Comparison of ENCODE assay signal across 8 cellular contexts in genomic region chr6:33207569-33208088, GRCh38. TPM values are rescaled to one million over a fixed set of nuclear protein-coding genes. Genes with fewer than 3 reads are reported as not detected.
DNase-seq lines count a peak whose midpoint lies in the region; ATAC-seq lines count a peak whose summit lies in the region.

No MANE protein-coding gene starts in this region.

- no peaks in the 10 kb centered on the region for H3K9me3 ChIP-seq in skeletal muscle tissue (ENCODE audit: control insufficient read depth in 3 of 3, low read length in 3 of 3)

- H3K4me3 ChIP-seq in iPS-11a (ENCODE audit: low read depth, low read length) (peak overlapping the region; percentile 81), skeletal muscle tissue (ENCODE audit: low read length in 3 of 3) (peak overlapping the region; percentile 82 to 88 (median 88))

- H3K27ac ChIP-seq in skeletal muscle tissue (ENCODE audit: low read depth, low read length), result peak overlapping the region; percentile 95

- ATAC-seq in HG03280 (IDR thresholded peaks at IDR 0.05; ENCODE audit: unreplicated experiment), result no peak

- H3K9ac ChIP-seq in skeletal muscle tissue (ENCODE audit: low read depth in 1 of 3, low read length in 3 of 3), result peak overlapping the region; percentile 96 to 100 (median 98)

- H3K4me1 ChIP-seq in skeletal muscle tissue (ENCODE audit: control insufficient read depth in 3 of 3, insufficient read depth in 3 of 3, low read length in 3 of 3), result peaks cover 20 to 43% (median 27%) of the 10 kb centered on the region in 3 donors

- DNase-seq in DMS53 (lab: John Stamatoyannopoulos, UW), result peak; percentile 73
- DNase-seq in LHCN-M2 (ENCODE audit: low read depth), result peak; percentile 45
- DNase-seq in astrocyte of the hippocampus (ENCODE audit: low read depth, low spot score), result peak; percentile 80
- no peak for DNase-seq in iPS-NIHi7 (ENCODE audit: extremely low spot score)
- no peak for DNase-seq in stimulated activated CD4-positive, alpha-beta T cell treated with anti-CD3 and anti-CD28 coated beads, Interleukin-4, amount 100 ng/mL, for 24 hours

- H3K36me3 ChIP-seq in skeletal muscle tissue (ENCODE audit: control insufficient read depth in 3 of 3, insufficient read depth in 3 of 3, low read length in 3 of 3), result peaks cover 30 to 38% (median 34%) of the 10 kb centered on the region in 3 donors

- H3K27me3 ChIP-seq in skeletal muscle tissue (ENCODE audit: control insufficient read depth in 3 of 3, insufficient read depth in 3 of 3, low read length in 3 of 3), result no peaks in the 10 kb centered on the region

RNA-seq across cellular contexts. Expression of gene RING1, which starts 0.7 kb away (rescaled TPM):
- total RNA-seq in LHCN-M2 (2014; rRNA removed), result 17.4 and 22.2 TPM in 2 replicates
- 58.5 TPM for polyA plus RNA-seq in LHCN-M2 (2012)
- 20.4 TPM for total RNA-seq in skeletal muscle tissue

RNA-seq across cellular contexts. Expression of gene HSD17B8, which starts 3.2 kb away (rescaled TPM):
- total RNA-seq in LHCN-M2 (2014; rRNA removed), result 7.9 and 9.1 TPM in 2 replicates
- polyA plus RNA-seq in LHCN-M2 (2012), result 6.5 TPM
- total RNA-seq in skeletal muscle tissue, result 15.7 TPM

RNA-seq across cellular contexts. Expression of gene SLC39A7, which starts 7.0 kb away (rescaled TPM):
- total RNA-seq in LHCN-M2 (2014; rRNA removed) (91.9 and 104 TPM in 2 replicates), skeletal muscle tissue (53.2 TPM)
- 148 TPM for polyA plus RNA-seq in LHCN-M2 (2012)

RNA-seq across cellular contexts. Expression of gene RXRB, which starts 7.2 kb away (rescaled TPM):
- total RNA-seq in LHCN-M2 (2014; rRNA removed) (17.4 and 23.0 TPM in 2 replicates), skeletal muscle tissue (17.7 TPM)
- polyA plus RNA-seq in LHCN-M2 (2012), result 26.9 TPM

RNA-seq across cellular contexts. Expression of gene COL11A2, which starts 15.4 kb away (rescaled TPM):
- total RNA-seq in LHCN-M2 (2014; rRNA removed) (0.96 and 1.1 TPM in 2 replicates), skeletal muscle tissue (28.7 TPM)
- 0.96 TPM for polyA plus RNA-seq in LHCN-M2 (2012)

Comparison
In these comparisons a context has a peak if more than half of its experiments do, and no peak if none do; other contexts are left out.
1. DNase-seq: peak in DMS53 (single experiment), LHCN-M2 (single experiment) and astrocyte of the hippocampus (single experiment); none in iPS-NIHi7 (single experiment) and stimulated activated CD4-positive, alpha-beta T cell treated with anti-CD3 and anti-CD28 coated beads, Interleukin-4, amount 100 ng/mL, for 24 hours (single experiment).